ENCODE assay signal across 29 cellular contexts in genomic region chr3:113438224-113438623, GRCh38. TPM values are rescaled to one million over a fixed set of nuclear protein-coding genes. Genes with fewer than 3 reads are reported as not detected.
A peak's percentile ranks its signal among the peaks of the same experiment; 100 is the strongest.
DNase-seq lines count a peak whose midpoint lies in the region; ATAC-seq, FAIRE-seq and TF ChIP-seq lines count a peak whose summit lies in the region.
"Had no signal": no experiment of that assay in that cellular context is flagged by ENCODE, and none has a peak within 500 bp of the region (broad histone marks: within the 10 kb centered on the region; RNA-seq: fewer than 3 reads in every experiment).

No MANE protein-coding gene starts in this region.

- peaks cover 14% of the 10 kb centered on the region for H3K36me3 Mint-ChIP-seq in activated naive CD8-positive, alpha-beta T cell treated with anti-CD3 and anti-CD28 coated beads, Interleukin-2, amount 50 U/mL, for 24 hours (ENCODE audit: low read depth)
- peaks cover 11% of the 10 kb centered on the region for H3K36me3 Mint-ChIP-seq in activated naive CD8-positive, alpha-beta T cell treated with anti-CD3 and anti-CD28 coated beads for 36 hours
- H3K36me3 Mint-ChIP-seq: CD14-positive monocyte had no signal

- H3K27me3 Mint-ChIP-seq in activated naive CD8-positive, alpha-beta T cell treated with anti-CD3 and anti-CD28 coated beads, Interleukin-2, amount 50 U/mL, for 24 hours: no peaks in the 10 kb centered on the region
- no peaks in the 10 kb centered on the region for H3K27me3 Mint-ChIP-seq in activated naive CD8-positive, alpha-beta T cell treated with anti-CD3 and anti-CD28 coated beads for 36 hours
- H3K27me3 Mint-ChIP-seq: CD4-positive, alpha-beta memory T cell; CD4-positive, CD25-positive, alpha-beta regulatory T cell; CD8-positive, alpha-beta memory T cell had no signal

- DNase-seq in activated naive CD8-positive, alpha-beta T cell treated with anti-CD3 and anti-CD28 coated beads, Interleukin-2, amount 50 U/mL, for 24 hours: no peak
- no peak for DNase-seq in activated naive CD8-positive, alpha-beta T cell treated with anti-CD3 and anti-CD28 coated beads for 36 hours
- no peak for DNase-seq in HTR-8/SVneo (ENCODE audit: insufficient read length, low spot score)
- DNase-seq in osteoblast (ENCODE audit: insufficient read length, low spot score, missing footprints): peak; percentile 57
- no peak for DNase-seq in prostate gland (ENCODE audit: low spot score)
- no peak for DNase-seq in T1000 (lab: John Stamatoyannopoulos, UW)
- no peak for DNase-seq in UCSD-AML1 (lab: John Stamatoyannopoulos, UW; ENCODE audit: unreplicated experiment)
- DNase-seq: 8988T; ACHN; BE2C; C1 segment of cervical spinal cord; CD4-positive, alpha-beta memory T cell; CD4-positive, CD25-positive, alpha-beta regulatory T cell; CD8-positive, alpha-beta memory T cell; COR-L47; DMS 273 treated with DMSO at 0.1 percent for 48 hours; DMS153; DMS53; DMS79; DND-41; EL; GDM1 had no signal

- no peak overlapping the region for H2AFZ ChIP-seq in osteoblast (ENCODE audit: low read length)

- peak; percentile 23 for FAIRE-seq in HTR-8/SVneo (lab: Jason Lieb, UNC)
- FAIRE-seq: A204.1, GM12878, GM12892, GM18507 had no signal

- no peak overlapping the region for H3K4me2 ChIP-seq in osteoblast (ENCODE audit: insufficient read depth, low read length)
- H3K4me2 ChIP-seq: BLaER1 had no signal

- peaks cover 6% of the 10 kb centered on the region for H3K4me1 Mint-ChIP-seq in activated naive CD8-positive, alpha-beta T cell treated with anti-CD3 and anti-CD28 coated beads, Interleukin-2, amount 50 U/mL, for 24 hours
- peaks cover 9% of the 10 kb centered on the region for H3K4me1 Mint-ChIP-seq in activated naive CD8-positive, alpha-beta T cell treated with anti-CD3 and anti-CD28 coated beads for 36 hours
- H3K4me1 Mint-ChIP-seq: CD4-positive, CD25-positive, alpha-beta regulatory T cell; CD8-positive, alpha-beta memory T cell had no signal

- no peaks in the 10 kb centered on the region for H3K9me3 ChIP-seq in osteoblast (ENCODE audit: low read depth, low read length)
- H3K9me3 ChIP-seq in prostate gland: no peaks in the 10 kb centered on the region
- H3K9me3 ChIP-seq: BE2C, BLaER1 had no signal

- H3K27ac Mint-ChIP-seq in activated naive CD8-positive, alpha-beta T cell treated with anti-CD3 and anti-CD28 coated beads, Interleukin-2, amount 50 U/mL, for 24 hours: no peak overlapping the region
- H3K27ac Mint-ChIP-seq in activated naive CD8-positive, alpha-beta T cell treated with anti-CD3 and anti-CD28 coated beads for 36 hours: no peak overlapping the region
- H3K27ac Mint-ChIP-seq: CD14-positive monocyte; CD4-positive, CD25-positive, alpha-beta regulatory T cell; CD8-positive, alpha-beta memory T cell had no signal

- no peak overlapping the region for H3K27ac ChIP-seq in osteoblast (ENCODE audit: low read depth, low read length)
- no peak overlapping the region for H3K27ac ChIP-seq in prostate gland
- H3K27ac ChIP-seq: BLaER1 had no signal

- peak; percentile 12 for ATAC-seq in activated naive CD8-positive, alpha-beta T cell treated with anti-CD3 and anti-CD28 coated beads, Interleukin-2, amount 50 U/mL, for 24 hours
- ATAC-seq in esophagus mucosa: peak; percentile 63
- ATAC-seq: GM12878 had no signal

- H3K27me3 ChIP-seq in osteoblast (ENCODE audit: insufficient read depth, low read length): no peaks in the 10 kb centered on the region
- no peaks in the 10 kb centered on the region for H3K27me3 ChIP-seq in prostate gland (replicated peaks; ENCODE audit: insufficient read depth)
- H3K27me3 ChIP-seq: BE2C, BLaER1 had no signal

- TF ChIP-seq CTCF in osteoblast (IDR thresholded peaks at IDR 0.05; ENCODE audit: extremely low read depth, low read depth, low read length) (no peak), prostate gland (IDR thresholded peaks at IDR 0.05) (no peak)

- TF ChIP-seq POLR2A in prostate gland (IDR thresholded peaks at IDR 0.05): no peak

- no peak overlapping the region for H3K4me3 Mint-ChIP-seq in activated naive CD8-positive, alpha-beta T cell treated with anti-CD3 and anti-CD28 coated beads, Interleukin-2, amount 50 U/mL, for 24 hours
- no peak overlapping the region for H3K4me3 Mint-ChIP-seq in activated naive CD8-positive, alpha-beta T cell treated with anti-CD3 and anti-CD28 coated beads for 36 hours
- H3K4me3 Mint-ChIP-seq: CD14-positive monocyte; CD4-positive, alpha-beta memory T cell; CD4-positive, CD25-positive, alpha-beta regulatory T cell; CD8-positive, alpha-beta memory T cell had no signal

- no peaks in the 10 kb centered on the region for H3K79me2 ChIP-seq in osteoblast (ENCODE audit: insufficient read depth, low read length)

- no peaks in the 10 kb centered on the region for H3K9me3 Mint-ChIP-seq in activated naive CD8-positive, alpha-beta T cell treated with anti-CD3 and anti-CD28 coated beads, Interleukin-2, amount 50 U/mL, for 24 hours
- no peaks in the 10 kb centered on the region for H3K9me3 Mint-ChIP-seq in activated naive CD8-positive, alpha-beta T cell treated with anti-CD3 and anti-CD28 coated beads for 36 hours
- H3K9me3 Mint-ChIP-seq: CD8-positive, alpha-beta memory T cell had no signal

- H3K4me1 ChIP-seq in osteoblast (ENCODE audit: insufficient read depth, low read length) (peaks cover 4% of the 10 kb centered on the region), prostate gland (replicated peaks) (no peaks in the 10 kb centered on the region)
- H3K4me1 ChIP-seq: BE2C, BLaER1 had no signal

- H3K36me3 ChIP-seq in osteoblast (ENCODE audit: insufficient read depth, low read length) (no peaks in the 10 kb centered on the region), prostate gland (no peaks in the 10 kb centered on the region)
- H3K36me3 ChIP-seq: BE2C had no signal

- H3K4me3 ChIP-seq in osteoblast (ENCODE audit: insufficient read depth, low read length) (no peak overlapping the region), prostate gland (no peak overlapping the region)
- H3K4me3 ChIP-seq: BLaER1, GM12878 had no signal

- no peaks in the 10 kb centered on the region for H4K20me1 ChIP-seq in osteoblast (ENCODE audit: insufficient read depth, low read length)
- H4K20me1 ChIP-seq: BLaER1 had no signal

- intact Hi-C loops in prostate gland (cut with DNase I): no loop called here

RNA-seq across cellular contexts. Expression of gene CFAP44, which starts 3.1 kb away (rescaled TPM):
- 1 to 10 TPM; 3.5 to 3.7 TPM for total RNA-seq in activated naive CD8-positive, alpha-beta T cell treated with anti-CD3 and anti-CD28 coated beads for 36 hours
- 2.9 TPM for total RNA-seq in esophagus mucosa
- 5.6 and 5.8 TPM in 2 replicates for total RNA-seq in osteoblast
- total RNA-seq in prostate gland: 10 to 100 TPM; 12.3 to 14.4 TPM
